In the genomic region with DNA sequence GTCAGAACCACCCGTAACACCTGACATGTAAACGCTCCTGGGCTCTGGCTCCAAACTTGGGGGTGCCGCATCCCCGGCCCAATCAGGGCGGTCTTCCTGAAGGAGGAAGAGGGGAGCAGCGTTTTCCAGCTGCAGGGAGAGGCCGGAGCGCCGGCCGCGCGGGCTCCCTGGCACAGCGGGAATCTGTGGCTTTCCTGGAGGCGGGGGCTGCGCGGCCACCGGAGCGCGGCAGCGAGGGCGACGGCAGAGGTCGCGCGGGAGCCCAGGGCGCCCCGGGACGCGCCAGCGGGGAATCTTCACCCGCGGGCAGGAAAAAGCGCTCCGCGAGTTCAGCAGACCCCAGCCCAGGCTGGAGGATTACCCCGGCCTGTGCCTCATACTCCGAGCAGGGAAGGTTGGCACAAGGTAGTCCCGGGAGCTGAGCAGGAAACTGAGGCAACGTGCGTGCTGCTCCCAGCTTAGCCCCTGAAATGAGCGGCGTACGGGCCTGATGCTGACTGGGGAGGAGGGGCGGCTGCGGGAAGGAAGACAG, we compare ENCODE assay signal across 6 cellular contexts.
DNase-seq lines count a peak whose midpoint lies in the region; ATAC-seq lines count a peak whose summit lies in the region.

No MANE protein-coding gene starts in this region.

- H3K9ac ChIP-seq in BLaER1, result peak overlapping the region; percentile 85

- no peaks in the 10 kb centered on the region for H3K9me3 ChIP-seq in BLaER1

- H3K27me3 ChIP-seq in BLaER1, result no peaks in the 10 kb centered on the region

- H3K36me3 ChIP-seq in BLaER1, result peaks cover 29% of the 10 kb centered on the region

- H3K4me3 ChIP-seq in BLaER1, result peak overlapping the region; percentile 79

- ATAC-seq in GM21786 (IDR thresholded peaks at IDR 0.05; ENCODE audit: unreplicated experiment), result peak; percentile 3

- no peak overlapping the region for H3K27ac ChIP-seq in BLaER1

- H4K20me1 ChIP-seq in BLaER1, result peaks cover 18% of the 10 kb centered on the region

- DNase-seq in SW480 (ENCODE audit: low spot score) (peak; percentile 37), islet precursor cell (peak; percentile 54), 8988T (no peak), hippocampal formation (lab: John Stamatoyannopoulos, UW) (no peak)

- H3K4me2 ChIP-seq in BLaER1, result peak overlapping the region; percentile 96

- peaks cover 48% of the 10 kb centered on the region for H3K4me1 ChIP-seq in BLaER1

Comparison
In these comparisons a context has a peak if more than half of its experiments do, and no peak if none do; other contexts are left out.
1. DNase-seq: peak in SW480 (single experiment) and islet precursor cell (single experiment); none in 8988T (single experiment) and hippocampal formation (0 of 2).